ENCODE assay signal across 25 cellular contexts in genomic region chr1:213366141-213366831, GRCh38.
"Had no signal": no experiment of that assay in that cellular context is flagged by ENCODE, and none has a peak within 500 bp of the region (broad histone marks: within the 10 kb centered on the region; RNA-seq: fewer than 3 reads in every experiment).

No MANE protein-coding gene starts in this region.

- H3K79me2 ChIP-seq: hepatocyte had no signal

- FAIRE-seq: endothelial cell of umbilical vein, kidney, pancreas, urothelium cell line had no signal

- H3K4me2 ChIP-seq: hepatocyte had no signal

- ATAC-seq: foreskin keratinocyte; gastroesophageal sphincter; heart left ventricle; left lobe of liver; natural killer cell treated with Interleukin-12 subunit alpha and Interleukin-12 subunit beta and Interleukin-15 and Interleukin-18, amount 100 ng/mL, for 72 hours; pancreas; sciatic nerve; stimulated activated memory B cell treated with anti-CD40 and anti-IgM and Interleukin-4, amounts not matched to agents 10 μg/mL and 1 μg/mL and 100 μg/mL, for 72 hours had no signal

- H3K4me1 ChIP-seq: esophagus muscularis mucosa, foreskin keratinocyte, gastroesophageal sphincter, heart left ventricle, pancreas, tibial nerve, upper lobe of left lung had no signal

- DNase-seq: dermis blood vessel endothelial cell; effector memory CD4-positive, alpha-beta T cell; foreskin keratinocyte; heart left ventricle; kidney; naive B cell; pancreas; retina; stimulated activated CD4-positive, alpha-beta T cell treated with anti-CD3 and anti-CD28 coated beads, Interleukin-2, amount 100 ng/mL, for 24 hours; stimulated activated CD4-positive, alpha-beta T cell treated with anti-CD3 and anti-CD28 coated beads, Interleukin-4, amount 100 ng/mL, for 24 hours; upper lobe of left lung had no signal

- H3K4me3 ChIP-seq: coronary artery, esophagus muscularis mucosa, gastroesophageal sphincter, heart left ventricle, hepatocyte, lung, pancreas, thoracic aorta, tibial nerve, upper lobe of left lung had no signal

- H3K27me3 ChIP-seq: esophagus muscularis mucosa, foreskin keratinocyte, gastroesophageal sphincter, hepatocyte, neutrophil, pancreas, tibial nerve, upper lobe of left lung had no signal

- H3K9me3 ChIP-seq: neutrophil, pancreas, upper lobe of left lung had no signal

- H3K36me3 ChIP-seq: esophagus muscularis mucosa, gastroesophageal sphincter, heart left ventricle, neutrophil, pancreas, thoracic aorta, tibial nerve, upper lobe of left lung had no signal

- H3K27ac ChIP-seq: coronary artery, esophagus muscularis mucosa, foreskin keratinocyte, gastroesophageal sphincter, heart left ventricle, hepatocyte, neutrophil, pancreas, thoracic aorta, tibial nerve, upper lobe of left lung had no signal

- H2AFZ ChIP-seq: hepatocyte had no signal
